ENCODE assay signal across 11 cellular contexts in genomic region chr15:52805351-52806283, GRCh38. TPM values are rescaled to one million over a fixed set of nuclear protein-coding genes. Genes with fewer than 3 reads are reported as not detected.
A peak's percentile ranks its signal among the peaks of the same experiment; 100 is the strongest.
DNase-seq lines count a peak whose midpoint lies in the region; ATAC-seq and TF ChIP-seq lines count a peak whose summit lies in the region.
"Had no signal": no experiment of that assay in that cellular context is flagged by ENCODE, and none has a peak within 500 bp of the region (broad histone marks: within the 10 kb centered on the region; RNA-seq: fewer than 3 reads in every experiment).

No MANE protein-coding gene starts in this region.

- H3K4me1 ChIP-seq in BE2C (no peaks in the 10 kb centered on the region), esophagus muscularis mucosa (peaks cover 30 to 38% (median 33%) of the 10 kb centered on the region in 4 donors), neural progenitor cell (peaks cover 23% of the 10 kb centered on the region)

- WGBS in esophagus muscularis mucosa = 9% methylated on average over 38 of the region's 93 CpGs

- DNase-seq in BE2C = no peak
- DNase-seq in NCI-H146 (lab: John Stamatoyannopoulos, UW) = peak; percentile 86
- DNase-seq in esophagus muscularis mucosa (ENCODE audit: extremely low spot score) = no peak
- DNase-seq in neural progenitor cell (ENCODE audit: low spot score) = peak; percentile 87
- DNase-seq in NCI-H187 (lab: John Stamatoyannopoulos, UW) = no peak
- DNase-seq in NCI-H2029 (lab: John Stamatoyannopoulos, UW) = no peak
- no peak for DNase-seq in OCI-M2 (lab: John Stamatoyannopoulos, UW; ENCODE audit: unreplicated experiment)
- DNase-seq: nucleus accumbens had no signal

- TF ChIP-seq EP300 in esophagus muscularis mucosa (IDR thresholded peaks at IDR 0.05) = no peak

- no peaks in the 10 kb centered on the region for H3K9me3 ChIP-seq in BE2C
- no peaks in the 10 kb centered on the region for H3K9me3 ChIP-seq in esophagus muscularis mucosa
- no peaks in the 10 kb centered on the region for H3K9me3 ChIP-seq in neural progenitor cell (ENCODE audit: low read depth)

- no peak overlapping the region for H3K27ac Mint-ChIP-seq in neural progenitor cell
- H3K27ac Mint-ChIP-seq: activated naive CD4-positive, alpha-beta T cell treated with anti-CD3 and anti-CD28 coated beads, Interleukin-2, amount 50 U/mL, for 72 hours had no signal

- H3K9ac ChIP-seq in neural progenitor cell = no peak overlapping the region

- no peaks in the 10 kb centered on the region for H3K36me3 Mint-ChIP-seq in neural progenitor cell

- TF ChIP-seq CTCF in BE2C (IDR thresholded peaks at IDR 0.05; ENCODE audit: low read depth, low read length) (no peak), esophagus muscularis mucosa (IDR thresholded peaks at IDR 0.05) (peak in 1 of 3 experiments; percentile 6), neural progenitor cell (IDR thresholded peaks at IDR 0.05) (peak; percentile 52)

- H3K36me3 ChIP-seq in BE2C = no peaks in the 10 kb centered on the region
- H3K36me3 ChIP-seq in esophagus muscularis mucosa = no peaks in the 10 kb centered on the region
- H3K36me3 ChIP-seq in neural progenitor cell = no peaks in the 10 kb centered on the region

- peaks cover 41% of the 10 kb centered on the region for H3K27me3 Mint-ChIP-seq in neural progenitor cell (ENCODE audit: insufficient read depth, low read depth)

- peak overlapping the region; percentile 97 for H3K4me2 ChIP-seq in neural progenitor cell

- peak overlapping the region; percentile 69 for H3K4me3 Mint-ChIP-seq in neural progenitor cell

- no peaks in the 10 kb centered on the region for H3K9me3 Mint-ChIP-seq in neural progenitor cell
- H3K9me3 Mint-ChIP-seq: activated naive CD4-positive, alpha-beta T cell treated with anti-CD3 and anti-CD28 coated beads, Interleukin-2, amount 50 U/mL, for 72 hours had no signal

- TF ChIP-seq POLR2A in esophagus muscularis mucosa (IDR thresholded peaks at IDR 0.05; ENCODE audit: low read depth) = no peak

- H3F3A ChIP-seq in neural progenitor cell (ENCODE audit: low read depth) = peaks cover 31% of the 10 kb centered on the region

- H3K27ac ChIP-seq in esophagus muscularis mucosa (replicated peaks in 1 of 4) (no peak overlapping the region), neural progenitor cell (no peak overlapping the region)
- H3K27ac ChIP-seq: RWPE1 had no signal

- H4K20me1 ChIP-seq in neural progenitor cell (ENCODE audit: low read depth) = peaks cover 24% of the 10 kb centered on the region

- H2AFZ ChIP-seq in neural progenitor cell (replicated peaks) = peak overlapping the region; percentile 72

- intact Hi-C loops in esophagus muscularis mucosa (cut with DNase I) = no loop called here

- no peaks in the 10 kb centered on the region for H3K79me2 ChIP-seq in neural progenitor cell (ENCODE audit: low read depth)

- peaks cover 91% of the 10 kb centered on the region for H3K27me3 ChIP-seq in BE2C
- peaks cover 12 to 100% (median 75%) of the 10 kb centered on the region in 4 donors for H3K27me3 ChIP-seq in esophagus muscularis mucosa
- peaks cover 92% of the 10 kb centered on the region for H3K27me3 ChIP-seq in neural progenitor cell

- no peak for ATAC-seq in HG02798 (IDR thresholded peaks at IDR 0.05; ENCODE audit: poor library complexity, unreplicated experiment)

- H3K4me3 ChIP-seq in BE2C (ENCODE audit: low read depth, low read length) (peak overlapping the region; percentile 20; the same call in 1 of the 2 replicates), esophagus muscularis mucosa (peak overlapping the region; percentile 41 to 51 (median 48)), neural progenitor cell (peak overlapping the region; percentile 54)

- peaks cover 28% of the 10 kb centered on the region for H3K4me1 Mint-ChIP-seq in neural progenitor cell

RNA-seq across cellular contexts. Expression of gene ONECUT1, which starts 15.5 kb away (rescaled TPM):
- not detected for polyA plus RNA-seq in BE2C (2012; ENCODE audit: insufficient read depth, insufficient read length, low read depth)
- not detected for total RNA-seq in esophagus muscularis mucosa
- 1.5 TPM in 2 replicates for total RNA-seq in neural progenitor cell (ENCODE audit: low replicate concordance)
- total RNA-seq: activated naive CD4-positive, alpha-beta T cell treated with anti-CD3 and anti-CD28 coated beads, Interleukin-2, amount 50 U/mL, for 72 hours had no signal

Comparison
In these comparisons a context has a peak if more than half of its experiments do, and no peak if none do; other contexts are left out.
1. DNase-seq: peak in NCI-H146 (single experiment) and neural progenitor cell (single experiment); none in BE2C (single experiment), esophagus muscularis mucosa (single experiment), NCI-H187 (0 of 2), NCI-H2029 (single experiment) and OCI-M2 (single experiment).
2. Peak in every context shown above with its lines, with median percentiles within 50 percentile points of each other: H3K4me3 ChIP-seq.